Comparison of ENCODE assay signal across 31 cellular contexts in genomic region chr16:89883346-89884040, GRCh38. TPM values are rescaled to one million over a fixed set of nuclear protein-coding genes. Genes with fewer than 3 reads are reported as not detected.
DNase-seq lines count a peak whose midpoint lies in the region; ATAC-seq and TF ChIP-seq lines count a peak whose summit lies in the region.
"Had no signal": no experiment of that assay in that cellular context is flagged by ENCODE, and none has a peak within 500 bp of the region (broad histone marks: within the 10 kb centered on the region; RNA-seq: fewer than 3 reads in every experiment).

No MANE protein-coding gene starts in this region.

- H3K4me1 Mint-ChIP-seq in memory B cell = peaks cover 8% of the 10 kb centered on the region

- peaks cover 0 to 93% (median 89%) of the 10 kb centered on the region in 9 donors for H3K36me3 ChIP-seq in heart left ventricle
- H3K36me3 ChIP-seq in upper lobe of right lung = peaks cover 90% of the 10 kb centered on the region
- H3K36me3 ChIP-seq: ovary had no signal

- 88 to 92% (median 91%) methylated on average over 28 of the region's 28 CpGs for WGBS in heart left ventricle, 4 donors

- intact Hi-C loops in Right ventricle myocardium inferior (cut with DNase I) (no loop called here), heart left ventricle (cut with DNase I) (no loop called here), upper lobe of right lung (cut with DNase I) (no loop called here)

- peak; percentile 43 for DNase-seq in Right ventricle myocardium inferior (ENCODE audit: missing footprints)
- DNase-seq in heart left ventricle = no peak
- no peak for DNase-seq in RWPE1 (ENCODE audit: low spot score)
- no peak for DNase-seq in memory B cell (ENCODE audit: low spot score in 2 of 2)
- DNase-seq in upper lobe of right lung = no peak
- no peak for DNase-seq in DMS114 treated with DMSO at 0.1 percent for 48 hours (lab: John Stamatoyannopoulos, UW; ENCODE audit: unreplicated experiment)
- no peak for DNase-seq in activated gamma-delta T cell treated with Interleukin-2 at 50 U/mL for 16 hours
- DNase-seq: ACHN; activated CD4-positive, alpha-beta T cell treated with anti-CD3 and anti-CD28 coated beads, Interleukin-2, amount 10 ng/mL, durations not matched to agents 24 days and 14 days; activated gamma-delta T cell; activated T-cell treated with anti-CD3 and anti-CD28 coated beads, Interleukin-2, amount 50 U/mL, for 24 hours; COR-L47; DMS79; GDM1; Karpas-422; left lung; NCI-H1436; NCI-H524; ovary; retina; SHP77 treated with DMSO at 0.1 percent for 48 hours; small intestine; stimulated activated CD4-positive, alpha-beta T cell treated with anti-CD3 and anti-CD28 coated beads, Interleukin-1b, Interleukin-23, amount 100 ng/mL, for 48 hours; T-helper 9 cell had no signal

- H3K27me3 ChIP-seq in heart left ventricle (no peaks in the 10 kb centered on the region), upper lobe of right lung (no peaks in the 10 kb centered on the region)
- H3K27me3 ChIP-seq: cardiac muscle cell, esophagus muscularis mucosa, gastroesophageal sphincter, left lung, ovary, tibial nerve had no signal

- no peak for TF ChIP-seq CTCF in heart left ventricle (IDR thresholded peaks at IDR 0.05)
- no peak for TF ChIP-seq CTCF in RWPE1 (conservative IDR thresholded peaks at IDR 0.05; ENCODE audit: low read depth)
- TF ChIP-seq CTCF in upper lobe of right lung (IDR thresholded peaks at IDR 0.05) = no peak

- H3K27ac Mint-ChIP-seq in memory B cell = peak overlapping the region; percentile 47
- H3K27ac Mint-ChIP-seq: activated CD4-positive, alpha-beta T cell treated with anti-CD3 and anti-CD28 coated beads, Interleukin-2, amount 10 ng/mL, durations not matched to agents 24 days and 14 days; activated T-cell treated with anti-CD3 and anti-CD28 coated beads, Interleukin-2, amount 50 U/mL, for 24 hours had no signal

- POLR2A ChIA-PET in RWPE1 (lab: Yijun Ruan, JAX; ENCODE audit: low non-redundant PET) = no interaction called here

- H3K27ac ChIP-seq in heart left ventricle (no peak overlapping the region), RWPE1 (peak overlapping the region; percentile 80; the same call in 1 of the 2 replicates), upper lobe of right lung (no peak overlapping the region)
- H3K27ac ChIP-seq: cardiac muscle cell, coronary artery, esophagus muscularis mucosa, gastroesophageal sphincter, left lung, ovary, tibial nerve, VCaP had no signal

- H3K9me3 Mint-ChIP-seq in memory B cell = no peaks in the 10 kb centered on the region
- H3K9me3 Mint-ChIP-seq: activated CD4-positive, alpha-beta T cell treated with anti-CD3 and anti-CD28 coated beads, Interleukin-2, amount 10 ng/mL, durations not matched to agents 24 days and 14 days; activated T-cell treated with anti-CD3 and anti-CD28 coated beads, Interleukin-2, amount 50 U/mL, for 24 hours had no signal

- no peak for TF ChIP-seq POLR2A in heart left ventricle (IDR thresholded peaks at IDR 0.05)

- no peaks in the 10 kb centered on the region for H3K27me3 Mint-ChIP-seq in memory B cell
- H3K27me3 Mint-ChIP-seq: activated CD4-positive, alpha-beta T cell treated with anti-CD3 and anti-CD28 coated beads, Interleukin-2, amount 10 ng/mL, durations not matched to agents 24 days and 14 days; activated T-cell treated with anti-CD3 and anti-CD28 coated beads, Interleukin-2, amount 50 U/mL, for 24 hours had no signal

- no peak overlapping the region for H3K4me3 ChIP-seq in heart left ventricle
- H3K4me3 ChIP-seq in upper lobe of right lung = no peak overlapping the region
- H3K4me3 ChIP-seq: cardiac muscle cell, coronary artery, esophagus muscularis mucosa, gastroesophageal sphincter, left lung, ovary, tibial nerve had no signal

- ATAC-seq in Right ventricle myocardium inferior (no peak), heart left ventricle (no peak), memory B cell (ENCODE audit: low read depth) (no peak), upper lobe of right lung (peak; percentile 21), HG02938 (IDR thresholded peaks at IDR 0.05; ENCODE audit: unreplicated experiment) (no peak)
- ATAC-seq: gastroesophageal sphincter, left lung had no signal

- H3K9me3 ChIP-seq in heart left ventricle = no peaks in the 10 kb centered on the region
- no peaks in the 10 kb centered on the region for H3K9me3 ChIP-seq in upper lobe of right lung
- H3K9me3 ChIP-seq: esophagus muscularis mucosa, gastroesophageal sphincter, left lung, ovary, tibial nerve had no signal

- H3K36me3 Mint-ChIP-seq in memory B cell = peaks cover 31% of the 10 kb centered on the region

- CTCF ChIA-PET in RWPE1 (lab: Yijun Ruan, JAX) = no interaction called here

- H3K4me1 ChIP-seq in heart left ventricle = no peaks in the 10 kb centered on the region
- H3K4me1 ChIP-seq in upper lobe of right lung = no peaks in the 10 kb centered on the region
- H3K4me1 ChIP-seq: left lung had no signal

- no peak overlapping the region for H3K4me3 Mint-ChIP-seq in memory B cell
- H3K4me3 Mint-ChIP-seq: activated CD4-positive, alpha-beta T cell treated with anti-CD3 and anti-CD28 coated beads, Interleukin-2, amount 10 ng/mL, durations not matched to agents 24 days and 14 days; activated T-cell treated with anti-CD3 and anti-CD28 coated beads, Interleukin-2, amount 50 U/mL, for 24 hours had no signal

RNA-seq across cellular contexts. Expression of gene TCF25, which starts 10.1 kb away (rescaled TPM):
- total RNA-seq in Right ventricle myocardium inferior (82.2 TPM), heart left ventricle (100 to 1,000 TPM in 5 of 9 donors, 10 to 100 TPM in 4; 75.8 to 115 (median 101) TPM), upper lobe of right lung (162 TPM)
- polyA plus RNA-seq in heart left ventricle = 10 to 100 TPM; 52.5 to 96.4 TPM

RNA-seq across cellular contexts. Expression of gene MC1R, which starts 35.2 kb away (rescaled TPM):
- total RNA-seq in Right ventricle myocardium inferior (1.5 TPM), heart left ventricle (1 to 10 TPM in 6 of 9 donors, under 1 TPM in 3; 0.42 to 2.1 (median 1.3) TPM), upper lobe of right lung (3.6 TPM)
- polyA plus RNA-seq in heart left ventricle = 1 to 10 TPM; 1.4 to 1.6 TPM

RNA-seq across cellular contexts. Expression of gene TUBB3, which starts 39.6 kb away (rescaled TPM):
- 2.8 TPM for total RNA-seq in Right ventricle myocardium inferior
- 10 to 100 TPM in 2 of 9 donors, 1 to 10 TPM in 7; 1.2 to 18.1 (median 4.1) TPM for total RNA-seq in heart left ventricle
- polyA plus RNA-seq in heart left ventricle = 1 to 10 TPM in 1 of 2 donors, under 1 TPM in 1; 0.19 to 9.1 TPM
- total RNA-seq in upper lobe of right lung = 1.5 TPM

RNA-seq across cellular contexts. Expression of gene SPIRE2, which starts 55.2 kb away (rescaled TPM):
- 0.54 TPM for total RNA-seq in Right ventricle myocardium inferior
- 1 to 10 TPM in 6 of 9 donors, under 1 TPM in 3; 0.31 to 2.3 (median 1.3) TPM for total RNA-seq in heart left ventricle
- under 1 TPM; 0.53 to 0.55 TPM for polyA plus RNA-seq in heart left ventricle
- total RNA-seq in upper lobe of right lung = 9.5 TPM
